ENCODE assay signal across 20 cellular contexts in the genomic region with DNA sequence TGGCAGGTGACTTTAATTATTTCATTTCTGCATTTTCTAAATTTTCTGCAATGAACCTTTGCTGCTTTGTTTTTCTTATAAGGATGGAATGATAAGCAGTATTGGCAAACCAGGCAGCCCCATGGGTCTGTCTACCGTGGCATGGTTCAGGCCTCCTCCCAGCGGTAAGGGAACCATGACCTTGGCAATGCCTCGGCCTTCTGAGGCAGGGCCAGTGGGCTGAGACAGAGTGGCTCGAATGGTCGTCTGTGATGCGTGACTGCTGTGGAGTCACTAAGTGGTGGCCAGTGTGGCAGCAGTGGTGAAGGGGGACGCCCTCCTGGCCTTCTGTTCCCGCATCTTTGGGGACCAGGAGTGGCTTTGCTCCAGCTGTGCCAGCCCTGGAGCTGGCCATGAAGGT.
"Had no signal": no experiment of that assay in that cellular context is flagged by ENCODE, and none has a peak within 500 bp of the region (broad histone marks: within the 10 kb centered on the region; RNA-seq: fewer than 3 reads in every experiment).

No MANE protein-coding gene starts in this region.

- H3K27me3 ChIP-seq: heart left ventricle, hepatocyte, right atrium auricular region, tibial nerve, uterus had no signal

- H3K36me3 ChIP-seq: heart left ventricle, right atrium auricular region, suprapubic skin, thoracic aorta, tibial nerve, uterus had no signal

- DNase-seq: glutamatergic neuron; heart left ventricle; islet precursor cell; midbrain; mucosa of descending colon; naive thymus-derived CD4-positive, alpha-beta T cell; nucleus accumbens; stimulated activated CD4-positive, alpha-beta T cell treated with anti-CD3 and anti-CD28 coated beads, Interleukin-12 subunit alpha, Interleukin-12 subunit beta, amount 100 ng/mL, for 4 hours; stimulated activated CD4-positive, alpha-beta T cell treated with anti-CD3 and anti-CD28 coated beads, Interleukin-4, amount 100 ng/mL, for 24 hours; stimulated activated naive CD4-positive, alpha-beta T cell; uterus had no signal

- H3K4me3 ChIP-seq: heart left ventricle, hepatocyte, mucosa of descending colon, right atrium auricular region, skin epidermis, suprapubic skin, thoracic aorta, tibial nerve, uterus had no signal

- H3K9me3 ChIP-seq: heart left ventricle, mucosa of descending colon, right atrium auricular region, suprapubic skin, thoracic aorta, tibial nerve, uterus had no signal

- H3K4me1 ChIP-seq: heart left ventricle, parathyroid adenoma, right atrium auricular region, suprapubic skin, tibial nerve, uterus had no signal

- ATAC-seq: heart left ventricle; left lobe of liver; mucosa of descending colon; naive thymus-derived CD4-positive, alpha-beta T cell; sciatic nerve had no signal

- H3K27ac ChIP-seq: heart left ventricle, hepatocyte, parathyroid adenoma, right atrium auricular region, skin epidermis, suprapubic skin, thoracic aorta, tibial nerve, uterus had no signal
